8 cellular contexts compared by ENCODE assay signal in genomic region chr22:46048661-46049060, GRCh38.
DNase-seq lines count a peak whose midpoint lies in the region; ATAC-seq and TF ChIP-seq lines count a peak whose summit lies in the region.
"Not testable (repeated sequence)": the region's sequence is repeated elsewhere in the genome, so short reads cannot be mapped to it uniquely, and the experiment has no call there.

No MANE protein-coding gene starts in this region.

- not testable (repeated sequence) for H3K27me3 ChIP-seq in gastroesophageal sphincter; naive thymus-derived CD4-positive, alpha-beta T cell (ENCODE audit: control insufficient read depth in 2 of 2, insufficient read depth in 2 of 2, low read length in 2 of 2); tibial artery

- H3K27ac Mint-ChIP-seq in naive thymus-derived CD4-positive, alpha-beta T cell, result peak overlapping the region in 6 of 9 donors; percentile 28 to 96 (median 44)

- not testable (repeated sequence) for H3K36me3 Mint-ChIP-seq in naive thymus-derived CD4-positive, alpha-beta T cell

- peaks cover 16 to 80% (median 62%) of the 10 kb centered on the region in 7 donors for H3K4me1 Mint-ChIP-seq in naive thymus-derived CD4-positive, alpha-beta T cell

- TF ChIP-seq EP300 in gastroesophageal sphincter (IDR thresholded peaks at IDR 0.05), result not testable (repeated sequence)

- H3K36me3 ChIP-seq in gastroesophageal sphincter; naive thymus-derived CD4-positive, alpha-beta T cell (ENCODE audit: control insufficient read depth in 2 of 3, insufficient read depth in 3 of 3, low read length in 3 of 3): not testable (repeated sequence)
- peaks cover 0 to 12% (median 0%) of the 10 kb centered on the region in 3 donors for H3K36me3 ChIP-seq in tibial artery

- TF ChIP-seq POLR2A in gastroesophageal sphincter (IDR thresholded peaks at IDR 0.05), result not testable (repeated sequence)

- WGBS in gastroesophageal sphincter (ENCODE audit: low coverage in 1 of 2), 2 donors, result 70 to 78% methylated on average over 2 to 6 of the region's 7 CpGs

- ATAC-seq in gastroesophageal sphincter; left lobe of liver; naive thymus-derived CD4-positive, alpha-beta T cell: not testable (repeated sequence)

- peak; percentile 15 for DNase-seq in activated CD4-positive, CD25-positive, alpha-beta regulatory T cell treated with anti-CD3 and anti-CD28 coated beads, Interleukin-2, amount 50 U/mL, for 72 hours
- DNase-seq in left lobe of liver (ENCODE audit: low spot score) (peak; percentile 35), tibial artery (peak; percentile 12 to 63)
- DNase-seq in naive thymus-derived CD4-positive, alpha-beta T cell, result not testable (repeated sequence)

- POLR2A ChIA-PET in naive thymus-derived CD4-positive, alpha-beta T cell (lab: Charles Lee), result interaction anchor here (1.1 to 5.5 kb wide), 2 partner anchors 12 to 42 kb away, joined by 3 to 46 read pairs; no protein-coding TSS in a partner anchor

- CTCF ChIA-PET in naive thymus-derived CD4-positive, alpha-beta T cell (lab: Charles Lee), result interaction anchor here (0.7 to 1.1 kb wide), 3 partner anchors 12 to 43 kb away, joined by 3 to 7 read pairs (median 5); no protein-coding TSS in a partner anchor

- intact Hi-C loops in naive thymus-derived CD4-positive, alpha-beta T cell (cut with micrococcal nuclease); tibial artery (cut with DNase I; ENCODE audit: low total_unique reads): not testable (repeated sequence)

- H3K4me3 ChIP-seq in gastroesophageal sphincter; naive thymus-derived CD4-positive, alpha-beta T cell (ENCODE audit: low read length); skin epidermis; tibial artery: not testable (repeated sequence)

- H3K4me1 ChIP-seq in gastroesophageal sphincter (peaks cover 7 to 93% (median 59%) of the 10 kb centered on the region in 3 donors), tibial artery (peaks cover 0 to 84% (median 68%) of the 10 kb centered on the region in 4 donors)
- H3K4me1 ChIP-seq in naive thymus-derived CD4-positive, alpha-beta T cell (ENCODE audit: control insufficient read depth in 2 of 2, insufficient read depth in 2 of 2, low read length in 2 of 2), result peaks cover 18 to 39% of the 10 kb centered on the region in 2 donors

- not testable (repeated sequence) for H3K27me3 Mint-ChIP-seq in naive thymus-derived CD4-positive, alpha-beta T cell

- not testable (repeated sequence) for H3K9me3 Mint-ChIP-seq in naive thymus-derived CD4-positive, alpha-beta T cell

- H3K27ac ChIP-seq in 22Rv1 (peak overlapping the region; percentile 100), cingulate gyrus (ENCODE audit: low read depth, low read length) (peak overlapping the region; percentile 96), gastroesophageal sphincter (peak overlapping the region; percentile 36 to 100 (median 80)), skin epidermis (peak overlapping the region in 18 of 21 experiments; percentile 83 to 100 (median 97)), tibial artery (peak overlapping the region; percentile 98 to 99)
- H3K27ac ChIP-seq in naive thymus-derived CD4-positive, alpha-beta T cell (ENCODE audit: low read depth, low read length), result not testable (repeated sequence)

- not testable (repeated sequence) for H3K4me3 Mint-ChIP-seq in naive thymus-derived CD4-positive, alpha-beta T cell

- not testable (repeated sequence) for TF ChIP-seq CTCF in 22Rv1 (IDR thresholded peaks at IDR 0.05); gastroesophageal sphincter (IDR thresholded peaks at IDR 0.05); tibial artery (IDR thresholded peaks at IDR 0.05)

- H3K9me3 ChIP-seq in gastroesophageal sphincter; naive thymus-derived CD4-positive, alpha-beta T cell (ENCODE audit: control insufficient read depth in 2 of 3, low read length in 3 of 3); tibial artery: not testable (repeated sequence)
